In the genomic region with DNA sequence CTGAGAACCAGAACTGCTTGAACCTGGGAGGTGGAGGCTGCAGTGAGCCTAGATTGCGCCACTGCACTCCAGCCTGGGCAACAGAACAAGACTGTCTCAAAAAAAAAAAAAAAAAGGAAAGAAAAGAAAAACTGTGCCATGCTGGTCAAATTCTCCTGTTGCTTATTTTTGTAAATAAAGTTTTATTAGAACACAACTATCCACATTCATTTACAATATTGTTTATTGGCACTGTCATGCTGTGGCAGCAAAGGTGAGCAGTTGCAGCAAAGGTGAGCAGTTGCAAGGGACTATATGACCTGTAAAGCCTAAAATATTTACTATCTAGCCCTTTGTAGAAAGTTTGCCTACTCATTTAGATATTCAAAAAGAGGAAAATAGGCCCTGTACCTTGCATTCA, we compare ENCODE assay signal across 27 cellular contexts.
"Had no signal": no experiment of that assay in that cellular context is flagged by ENCODE, and none has a peak within 500 bp of the region (broad histone marks: within the 10 kb centered on the region; RNA-seq: fewer than 3 reads in every experiment).

No MANE protein-coding gene starts in this region.

- FAIRE-seq: endothelial cell of umbilical vein, kidney had no signal

- H3K4me2 ChIP-seq: hepatocyte had no signal

- H3K27me3 ChIP-seq: esophagus muscularis mucosa, foreskin keratinocyte, gastroesophageal sphincter, heart left ventricle, hepatocyte, left lung, sigmoid colon, stomach, thyroid gland, vagina had no signal

- H3K4me1 ChIP-seq: foreskin keratinocyte, gastroesophageal sphincter, psoas muscle, sigmoid colon, stomach, vagina had no signal

- H3K4me3 ChIP-seq: esophagus muscularis mucosa, gastroesophageal sphincter, heart left ventricle, hepatocyte, left lung, psoas muscle, sigmoid colon, stomach, thyroid gland, vagina had no signal

- H3K27me3 Mint-ChIP-seq: dendritic cell treated with granulocyte-macrophage colony-stimulating factor and Interleukin-4, amounts not matched to agents 40 ng/mL and 50 ng/mL, for 4 days; naive thymus-derived CD8-positive, alpha-beta T cell had no signal

- H3K4me1 Mint-ChIP-seq: nephron progenitor cell had no signal

- H3K9me3 Mint-ChIP-seq: dendritic cell treated with granulocyte-macrophage colony-stimulating factor and Interleukin-4, amounts not matched to agents 40 ng/mL and 50 ng/mL, for 4 days; naive thymus-derived CD8-positive, alpha-beta T cell; nephron progenitor cell; stimulated activated effector memory CD8-positive, alpha-beta T cell treated with anti-CD3 and anti-CD28 coated beads, Interleukin-12 subunit alpha, Interleukin-12 subunit beta, amount 100 ng/mL, for 72 hours had no signal

- H3K9me3 ChIP-seq: esophagus muscularis mucosa, gastroesophageal sphincter, heart left ventricle, left lung, psoas muscle, sigmoid colon, stomach, thyroid gland, vagina had no signal

- H3K4me3 Mint-ChIP-seq: dendritic cell treated with granulocyte-macrophage colony-stimulating factor and Interleukin-4, amounts not matched to agents 40 ng/mL and 50 ng/mL, for 4 days; naive thymus-derived CD8-positive, alpha-beta T cell; nephron progenitor cell; stimulated activated effector memory CD8-positive, alpha-beta T cell treated with anti-CD3 and anti-CD28 coated beads, Interleukin-12 subunit alpha, Interleukin-12 subunit beta, amount 100 ng/mL, for 72 hours had no signal

- H3K79me2 ChIP-seq: hepatocyte had no signal

- H3K27ac Mint-ChIP-seq: dendritic cell treated with granulocyte-macrophage colony-stimulating factor and Interleukin-4, amounts not matched to agents 40 ng/mL and 50 ng/mL, for 4 days; nephron progenitor cell; stimulated activated effector memory CD8-positive, alpha-beta T cell treated with anti-CD3 and anti-CD28 coated beads, Interleukin-12 subunit alpha, Interleukin-12 subunit beta, amount 100 ng/mL, for 72 hours had no signal

- DNase-seq: effector CD8-positive, alpha-beta T cell; foreskin keratinocyte; heart left ventricle; kidney; left lung; mesendoderm; midbrain; naive thymus-derived CD8-positive, alpha-beta T cell; nephron progenitor cell; nucleus accumbens; posterior cingulate gyrus; psoas muscle; right cardiac atrium; sigmoid colon; stimulated activated CD4-positive, alpha-beta T cell treated with anti-CD3 and anti-CD28 coated beads, Interleukin-2, amount 100 ng/mL, for 24 hours; stimulated activated CD4-positive, alpha-beta T cell treated with anti-CD3 and anti-CD28 coated beads, Interleukin-4, amount 100 ng/mL, for 24 hours; stimulated activated naive CD4-positive, alpha-beta T cell treated with Interleukin-2 at 50 U/mL for 16 hours; stomach; thyroid gland; trophoblast cell had no signal

- H2AFZ ChIP-seq: hepatocyte had no signal

- H3K36me3 ChIP-seq: thyroid gland had no signal

- H3K27ac ChIP-seq: esophagus muscularis mucosa, foreskin keratinocyte, gastroesophageal sphincter, heart left ventricle, hepatocyte, left lung, psoas muscle, sigmoid colon, stomach, thyroid gland, vagina had no signal

- ATAC-seq: foreskin keratinocyte; gastroesophageal sphincter; heart left ventricle; left lung; naive thymus-derived CD8-positive, alpha-beta T cell; psoas muscle; right cardiac atrium; stimulated activated effector memory CD8-positive, alpha-beta T cell treated with anti-CD3 and anti-CD28 coated beads, Interleukin-12 subunit alpha, Interleukin-12 subunit beta, amount 100 ng/mL, for 72 hours had no signal
